ENCODE assay signal across 26 cellular contexts in the genomic region with DNA sequence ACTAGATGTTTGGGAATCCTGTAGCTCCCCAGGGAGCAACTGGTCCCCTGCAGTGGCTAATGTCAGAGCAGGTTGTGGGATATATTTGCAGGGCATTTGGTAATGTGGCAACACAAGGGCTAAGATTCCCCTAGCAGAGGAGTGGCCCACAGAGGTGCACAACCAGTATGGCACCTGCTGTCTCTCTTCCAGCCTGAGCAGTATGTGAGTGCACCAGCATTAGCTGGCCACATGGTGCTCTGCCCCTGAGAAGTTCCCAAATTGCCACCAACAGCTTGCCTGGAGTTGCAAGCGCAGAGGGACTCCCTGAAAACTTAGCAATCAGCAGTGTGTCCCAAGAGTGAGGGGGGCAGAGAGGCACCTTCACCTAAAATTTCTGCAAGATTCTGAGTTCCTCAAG. TPM values are rescaled to one million over a fixed set of nuclear protein-coding genes. Genes with fewer than 3 reads are reported as not detected.
"Had no signal": no experiment of that assay in that cellular context is flagged by ENCODE, and none has a peak within 500 bp of the region (broad histone marks: within the 10 kb centered on the region; RNA-seq: fewer than 3 reads in every experiment).

No MANE protein-coding gene starts in this region.

- H3K4me3 ChIP-seq: ascending aorta, cardiac muscle cell, colonic mucosa, gastrocnemius medialis, heart right ventricle had no signal

- ATAC-seq: activated naive CD4-positive, alpha-beta T cell treated with anti-CD3 and anti-CD28 coated beads, Interleukin-2, amount 50 U/mL, for 72 hours; activated T-cell treated with anti-CD3 and anti-CD28 coated beads, Interleukin-2, amount 50 U/mL, for 72 hours; esophagus mucosa; gastrocnemius medialis; heart right ventricle; T-helper 17 cell had no signal

- H3K4me1 ChIP-seq: ascending aorta, colonic mucosa, gastrocnemius medialis, heart right ventricle had no signal

- H3K27ac ChIP-seq: ascending aorta, cardiac muscle cell, colonic mucosa, gastrocnemius medialis, heart right ventricle had no signal

- H3K9me3 ChIP-seq: colonic mucosa, gastrocnemius medialis had no signal

- H3K27me3 ChIP-seq: ascending aorta, cardiac muscle cell, colonic mucosa, gastrocnemius medialis had no signal

- DNase-seq: activated CD4-positive, alpha-beta memory T cell treated with anti-CD3 and anti-CD28 coated beads, Interleukin-2, amount 10 ng/mL, durations not matched to agents 7 days and 5 days; activated CD4-positive, alpha-beta T cell treated with anti-CD3 and anti-CD28 coated beads for 1 hour; activated CD4-positive, alpha-beta T cell treated with anti-CD3 and anti-CD28 coated beads for 4 hours; activated CD4-positive, alpha-beta T cell treated with anti-CD3 and anti-CD28 coated beads, Interleukin-2, amount 10 ng/mL, durations not matched to agents 7 days and 5 days; activated CD4-positive, alpha-beta T cell treated with anti-CD3 and anti-CD28 coated beads, Interleukin-2, amount 50 U/mL, for 4 hours; activated CD8-positive, alpha-beta memory T cell treated with anti-CD3 and anti-CD28 coated beads, Interleukin-2, amount 50 U/mL, for 48 hours; activated gamma-delta T cell; activated naive CD4-positive, alpha-beta T cell; activated naive CD4-positive, alpha-beta T cell treated with anti-CD3 and anti-CD28 coated beads, Interleukin-2, amount 10 ng/mL, durations not matched to agents 7 days and 5 days; activated naive CD8-positive, alpha-beta T cell treated with anti-CD3 and anti-CD28 coated beads, Interleukin-2, amount 10 ng/mL, durations not matched to agents 7 days and 5 days; activated T-cell treated with anti-CD3 and anti-CD28 coated beads for 4 hours; activated T-cell treated with anti-CD3 and anti-CD28 coated beads, Interleukin-2, amount 50 U/mL, for 24 hours; activated T-cell treated with anti-CD3 and anti-CD28 coated beads, Interleukin-2, amount 50 U/mL, for 72 hours; central memory CD4-positive, alpha-beta T cell; cerebellar nuclear complex; colonic mucosa; effector CD8-positive, alpha-beta T cell; foreskin fibroblast; gastrocnemius medialis; heart right ventricle; T-helper 1 cell; T-helper 17 cell had no signal

- H3K36me3 ChIP-seq: ascending aorta, cardiac muscle cell, colonic mucosa, gastrocnemius medialis, heart right ventricle had no signal

RNA-seq across cellular contexts. Expression of gene SNCAIP, which starts 53.2 kb away (rescaled TPM):
- total RNA-seq: activated CD4-positive, alpha-beta memory T cell treated with anti-CD3 and anti-CD28 coated beads, Interleukin-2, amount 10 ng/mL, durations not matched to agents 7 days and 5 days; activated CD4-positive, alpha-beta T cell treated with anti-CD3 and anti-CD28 coated beads, Interleukin-2, amount 10 ng/mL, durations not matched to agents 7 days and 5 days; activated naive CD4-positive, alpha-beta T cell treated with anti-CD3 and anti-CD28 coated beads, Interleukin-2, amount 50 U/mL, for 72 hours; activated naive CD8-positive, alpha-beta T cell treated with anti-CD3 and anti-CD28 coated beads, Interleukin-2, amount 10 ng/mL, durations not matched to agents 7 days and 5 days; activated T-cell treated with anti-CD3 and anti-CD28 coated beads, Interleukin-2, amount 50 U/mL, for 72 hours; T-helper 17 cell had no signal
